Comparison of ENCODE assay signal across 1 cellular context in the genomic region with DNA sequence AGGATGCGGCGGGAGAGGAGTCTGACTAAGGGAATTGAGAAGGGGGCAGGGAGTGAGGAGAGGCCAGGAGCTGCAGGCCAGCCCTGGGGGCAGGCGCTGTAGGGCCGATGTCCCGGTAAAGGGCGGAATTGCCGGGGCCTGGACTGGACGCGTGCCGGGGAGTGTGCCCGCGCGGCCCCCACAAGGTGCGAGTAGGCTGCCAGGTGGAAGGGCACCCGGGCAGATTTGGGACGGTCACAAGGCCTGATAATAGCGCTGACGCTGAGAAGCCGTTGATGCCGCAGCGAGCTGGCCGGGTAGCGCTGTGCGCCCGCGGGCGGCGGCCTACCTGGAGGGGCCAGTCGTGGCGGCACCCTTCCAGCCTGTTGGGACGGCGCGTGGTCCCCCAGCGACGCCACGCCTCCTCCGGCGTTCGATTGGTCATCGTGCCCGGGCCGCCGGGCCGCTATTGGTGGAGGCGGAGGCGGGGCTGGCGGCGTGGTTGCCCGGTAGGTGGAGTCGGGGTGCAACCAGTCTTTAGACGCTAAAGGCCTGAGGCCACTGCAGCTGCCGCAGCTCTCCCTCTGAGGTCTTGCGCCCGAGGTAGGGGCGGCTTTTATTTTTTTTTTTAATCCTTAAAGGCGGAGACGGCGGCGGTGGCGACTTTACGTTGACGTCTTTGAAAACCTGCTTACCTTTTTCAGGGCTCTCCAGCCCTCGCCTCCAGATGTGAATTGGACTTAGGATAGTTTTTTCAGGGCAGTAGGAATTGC.
TF ChIP-seq lines count a peak whose summit lies in the region.

No MANE protein-coding gene starts in this region.

TF ChIP-seq in HepG2, 621 proteins besides CTCF, POLR2A, EP300 and RAD21 (continues in another document):
- TF ChIP-seq ZFY (CRISPR knock-in tag; IDR thresholded peaks at IDR 0.05): peak; percentile 89
- TF ChIP-seq, protein P1, sequence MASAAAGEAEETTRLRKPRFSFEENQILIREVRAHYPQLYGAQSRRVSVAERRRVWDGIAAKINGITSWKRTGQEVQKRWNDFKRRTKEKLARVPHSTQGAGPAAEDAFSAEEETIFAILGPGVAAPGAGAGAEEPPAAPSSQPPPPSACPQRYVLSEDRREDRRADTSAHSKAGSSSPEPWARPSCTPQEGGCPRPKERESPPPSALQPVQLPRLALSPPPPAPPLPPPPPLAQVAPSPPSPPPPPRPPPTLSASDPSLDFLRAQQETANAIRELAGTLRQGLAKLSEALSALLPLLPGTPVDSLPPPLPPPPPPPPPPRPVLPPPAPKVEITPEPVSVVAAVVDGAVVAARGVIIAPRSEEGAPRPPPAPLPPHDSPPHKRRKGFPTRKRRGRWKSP (CRISPR knock-in tag; IDR thresholded peaks at IDR 0.05): peak; percentile 82; the same call in 1 of the 2 replicates
- TF ChIP-seq, protein P2, sequence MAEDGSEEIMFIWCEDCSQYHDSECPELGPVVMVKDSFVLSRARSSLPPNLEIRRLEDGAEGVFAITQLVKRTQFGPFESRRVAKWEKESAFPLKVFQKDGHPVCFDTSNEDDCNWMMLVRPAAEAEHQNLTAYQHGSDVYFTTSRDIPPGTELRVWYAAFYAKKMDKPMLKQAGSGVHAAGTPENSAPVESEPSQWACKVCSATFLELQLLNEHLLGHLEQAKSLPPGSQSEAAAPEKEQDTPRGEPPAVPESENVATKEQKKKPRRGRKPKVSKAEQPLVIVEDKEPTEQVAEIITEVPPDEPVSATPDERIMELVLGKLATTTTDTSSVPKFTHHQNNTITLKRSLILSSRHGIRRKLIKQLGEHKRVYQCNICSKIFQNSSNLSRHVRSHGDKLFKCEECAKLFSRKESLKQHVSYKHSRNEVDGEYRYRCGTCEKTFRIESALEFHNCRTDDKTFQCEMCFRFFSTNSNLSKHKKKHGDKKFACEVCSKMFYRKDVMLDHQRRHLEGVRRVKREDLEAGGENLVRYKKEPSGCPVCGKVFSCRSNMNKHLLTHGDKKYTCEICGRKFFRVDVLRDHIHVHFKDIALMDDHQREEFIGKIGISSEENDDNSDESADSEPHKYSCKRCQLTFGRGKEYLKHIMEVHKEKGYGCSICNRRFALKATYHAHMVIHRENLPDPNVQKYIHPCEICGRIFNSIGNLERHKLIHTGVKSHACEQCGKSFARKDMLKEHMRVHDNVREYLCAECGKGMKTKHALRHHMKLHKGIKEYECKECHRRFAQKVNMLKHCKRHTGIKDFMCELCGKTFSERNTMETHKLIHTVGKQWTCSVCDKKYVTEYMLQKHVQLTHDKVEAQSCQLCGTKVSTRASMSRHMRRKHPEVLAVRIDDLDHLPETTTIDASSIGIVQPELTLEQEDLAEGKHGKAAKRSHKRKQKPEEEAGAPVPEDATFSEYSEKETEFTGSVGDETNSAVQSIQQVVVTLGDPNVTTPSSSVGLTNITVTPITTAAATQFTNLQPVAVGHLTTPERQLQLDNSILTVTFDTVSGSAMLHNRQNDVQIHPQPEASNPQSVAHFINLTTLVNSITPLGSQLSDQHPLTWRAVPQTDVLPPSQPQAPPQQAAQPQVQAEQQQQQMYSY (CRISPR knock-in tag; IDR thresholded peaks at IDR 0.05): peak; percentile 56
- TF ChIP-seq, protein P3, sequence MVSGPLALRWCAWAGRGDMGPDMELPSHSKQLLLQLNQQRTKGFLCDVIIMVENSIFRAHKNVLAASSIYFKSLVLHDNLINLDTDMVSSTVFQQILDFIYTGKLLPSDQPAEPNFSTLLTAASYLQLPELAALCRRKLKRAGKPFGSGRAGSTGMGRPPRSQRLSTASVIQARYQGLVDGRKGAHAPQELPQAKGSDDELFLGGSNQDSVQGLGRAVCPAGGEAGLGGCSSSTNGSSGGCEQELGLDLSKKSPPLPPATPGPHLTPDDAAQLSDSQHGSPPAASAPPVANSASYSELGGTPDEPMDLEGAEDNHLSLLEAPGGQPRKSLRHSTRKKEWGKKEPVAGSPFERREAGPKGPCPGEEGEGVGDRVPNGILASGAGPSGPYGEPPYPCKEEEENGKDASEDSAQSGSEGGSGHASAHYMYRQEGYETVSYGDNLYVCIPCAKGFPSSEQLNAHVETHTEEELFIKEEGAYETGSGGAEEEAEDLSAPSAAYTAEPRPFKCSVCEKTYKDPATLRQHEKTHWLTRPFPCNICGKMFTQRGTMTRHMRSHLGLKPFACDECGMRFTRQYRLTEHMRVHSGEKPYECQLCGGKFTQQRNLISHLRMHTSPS (CRISPR knock-in tag; IDR thresholded peaks at IDR 0.05; ENCODE audit: low read depth): peak; percentile 26; the same call in 1 of the 2 replicates
- 0 out of 2 replicates have a peak, but pooled peaks have one; percentile 18 for TF ChIP-seq GZF1 (CRISPR knock-in tag; IDR thresholded peaks at IDR 0.05)
- TF ChIP-seq, protein P4, sequence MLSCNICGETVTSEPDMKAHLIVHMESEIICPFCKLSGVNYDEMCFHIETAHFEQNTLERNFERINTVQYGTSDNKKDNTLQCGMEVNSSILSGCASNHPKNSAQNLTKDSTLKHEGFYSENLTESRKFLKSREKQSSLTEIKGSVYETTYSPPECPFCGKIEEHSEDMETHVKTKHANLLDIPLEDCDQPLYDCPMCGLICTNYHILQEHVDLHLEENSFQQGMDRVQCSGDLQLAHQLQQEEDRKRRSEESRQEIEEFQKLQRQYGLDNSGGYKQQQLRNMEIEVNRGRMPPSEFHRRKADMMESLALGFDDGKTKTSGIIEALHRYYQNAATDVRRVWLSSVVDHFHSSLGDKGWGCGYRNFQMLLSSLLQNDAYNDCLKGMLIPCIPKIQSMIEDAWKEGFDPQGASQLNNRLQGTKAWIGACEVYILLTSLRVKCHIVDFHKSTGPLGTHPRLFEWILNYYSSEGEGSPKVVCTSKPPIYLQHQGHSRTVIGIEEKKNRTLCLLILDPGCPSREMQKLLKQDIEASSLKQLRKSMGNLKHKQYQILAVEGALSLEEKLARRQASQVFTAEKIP (CRISPR knock-in tag; IDR thresholded peaks at IDR 0.05; ENCODE audit: borderline replicate concordance): 0 out of 2 replicates have a peak, but pooled peaks have one; percentile 42
- peak; percentile 88 for TF ChIP-seq SP4 (CRISPR knock-in tag; IDR thresholded peaks at IDR 0.05)
- TF ChIP-seq, protein P5, sequence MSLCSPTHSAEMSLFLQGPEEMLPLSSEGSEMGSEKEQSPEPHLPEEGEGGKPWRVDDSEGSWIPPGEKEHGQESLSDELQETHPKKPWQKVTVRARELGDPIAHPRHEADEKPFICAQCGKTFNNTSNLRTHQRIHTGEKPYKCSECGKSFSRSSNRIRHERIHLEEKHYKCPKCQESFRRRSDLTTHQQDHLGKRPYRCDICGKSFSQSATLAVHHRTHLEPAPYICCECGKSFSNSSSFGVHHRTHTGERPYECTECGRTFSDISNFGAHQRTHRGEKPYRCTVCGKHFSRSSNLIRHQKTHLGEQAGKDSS (CRISPR knock-in tag; IDR thresholded peaks at IDR 0.05; ENCODE audit: borderline replicate concordance, low read depth): 0 out of 2 replicates have a peak, but pooled peaks have one; percentile 25
- TF ChIP-seq, protein P6, sequence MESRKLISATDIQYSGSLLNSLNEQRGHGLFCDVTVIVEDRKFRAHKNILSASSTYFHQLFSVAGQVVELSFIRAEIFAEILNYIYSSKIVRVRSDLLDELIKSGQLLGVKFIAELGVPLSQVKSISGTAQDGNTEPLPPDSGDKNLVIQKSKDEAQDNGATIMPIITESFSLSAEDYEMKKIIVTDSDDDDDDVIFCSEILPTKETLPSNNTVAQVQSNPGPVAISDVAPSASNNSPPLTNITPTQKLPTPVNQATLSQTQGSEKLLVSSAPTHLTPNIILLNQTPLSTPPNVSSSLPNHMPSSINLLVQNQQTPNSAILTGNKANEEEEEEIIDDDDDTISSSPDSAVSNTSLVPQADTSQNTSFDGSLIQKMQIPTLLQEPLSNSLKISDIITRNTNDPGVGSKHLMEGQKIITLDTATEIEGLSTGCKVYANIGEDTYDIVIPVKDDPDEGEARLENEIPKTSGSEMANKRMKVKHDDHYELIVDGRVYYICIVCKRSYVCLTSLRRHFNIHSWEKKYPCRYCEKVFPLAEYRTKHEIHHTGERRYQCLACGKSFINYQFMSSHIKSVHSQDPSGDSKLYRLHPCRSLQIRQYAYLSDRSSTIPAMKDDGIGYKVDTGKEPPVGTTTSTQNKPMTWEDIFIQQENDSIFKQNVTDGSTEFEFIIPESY (CRISPR knock-in tag; IDR thresholded peaks at IDR 0.05): no peak
- TF ChIP-seq, protein P7, sequence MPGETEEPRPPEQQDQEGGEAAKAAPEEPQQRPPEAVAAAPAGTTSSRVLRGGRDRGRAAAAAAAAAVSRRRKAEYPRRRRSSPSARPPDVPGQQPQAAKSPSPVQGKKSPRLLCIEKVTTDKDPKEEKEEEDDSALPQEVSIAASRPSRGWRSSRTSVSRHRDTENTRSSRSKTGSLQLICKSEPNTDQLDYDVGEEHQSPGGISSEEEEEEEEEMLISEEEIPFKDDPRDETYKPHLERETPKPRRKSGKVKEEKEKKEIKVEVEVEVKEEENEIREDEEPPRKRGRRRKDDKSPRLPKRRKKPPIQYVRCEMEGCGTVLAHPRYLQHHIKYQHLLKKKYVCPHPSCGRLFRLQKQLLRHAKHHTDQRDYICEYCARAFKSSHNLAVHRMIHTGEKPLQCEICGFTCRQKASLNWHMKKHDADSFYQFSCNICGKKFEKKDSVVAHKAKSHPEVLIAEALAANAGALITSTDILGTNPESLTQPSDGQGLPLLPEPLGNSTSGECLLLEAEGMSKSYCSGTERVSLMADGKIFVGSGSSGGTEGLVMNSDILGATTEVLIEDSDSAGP (CRISPR knock-in tag; IDR thresholded peaks at IDR 0.05; ENCODE audit: borderline replicate concordance): peak; percentile 78; the same call in 1 of the 2 replicates
- 0 out of 2 replicates have a peak, but pooled peaks have one; percentile 20 for TF ChIP-seq ESRRA (CRISPR knock-in tag; IDR thresholded peaks at IDR 0.05; ENCODE audit: low read depth)
- peak; percentile 15; the same call in 1 of the 2 replicates for TF ChIP-seq KDM3A (CRISPR knock-in tag; IDR thresholded peaks at IDR 0.05; ENCODE audit: low read depth)
- TF ChIP-seq ZNF776 (CRISPR knock-in tag; IDR thresholded peaks at IDR 0.05): no peak
- TF ChIP-seq ARNT2 (CRISPR knock-in tag; IDR thresholded peaks at IDR 0.05; ENCODE audit: low read depth): peak; percentile 57; the same call in 1 of the 2 replicates
- TF ChIP-seq, protein P8, sequence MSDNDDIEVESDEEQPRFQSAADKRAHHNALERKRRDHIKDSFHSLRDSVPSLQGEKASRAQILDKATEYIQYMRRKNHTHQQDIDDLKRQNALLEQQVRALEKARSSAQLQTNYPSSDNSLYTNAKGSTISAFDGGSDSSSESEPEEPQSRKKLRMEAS (IDR thresholded peaks at IDR 0.05): peak; percentile 94
- TF ChIP-seq GTF2F1 (IDR thresholded peaks at IDR 0.05; ENCODE audit: low read length): no peak
- TF ChIP-seq, protein P9, sequence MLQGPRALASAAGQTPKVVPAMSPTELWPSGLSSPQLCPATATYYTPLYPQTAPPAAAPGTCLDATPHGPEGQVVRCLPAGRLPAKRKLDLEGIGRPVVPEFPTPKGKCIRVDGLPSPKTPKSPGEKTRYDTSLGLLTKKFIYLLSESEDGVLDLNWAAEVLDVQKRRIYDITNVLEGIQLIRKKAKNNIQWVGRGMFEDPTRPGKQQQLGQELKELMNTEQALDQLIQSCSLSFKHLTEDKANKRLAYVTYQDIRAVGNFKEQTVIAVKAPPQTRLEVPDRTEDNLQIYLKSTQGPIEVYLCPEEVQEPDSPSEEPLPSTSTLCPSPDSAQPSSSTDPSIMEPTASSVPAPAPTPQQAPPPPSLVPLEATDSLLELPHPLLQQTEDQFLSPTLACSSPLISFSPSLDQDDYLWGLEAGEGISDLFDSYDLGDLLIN (CRISPR knock-in tag; IDR thresholded peaks at IDR 0.05; ENCODE audit: borderline replicate concordance): peak; percentile 23; the same call in 1 of the 2 replicates
- TF ChIP-seq TEAD2 (CRISPR knock-in tag; IDR thresholded peaks at IDR 0.05): 0 out of 2 replicates have a peak, but pooled peaks have one; percentile 2
- peak; percentile 15; the same call in 1 of the 2 replicates for TF ChIP-seq GFI1 (CRISPR knock-in tag; IDR thresholded peaks at IDR 0.05; ENCODE audit: borderline replicate concordance)
- TF ChIP-seq NFRKB (IDR thresholded peaks at IDR 0.05): no peak
